In the genomic region with DNA sequence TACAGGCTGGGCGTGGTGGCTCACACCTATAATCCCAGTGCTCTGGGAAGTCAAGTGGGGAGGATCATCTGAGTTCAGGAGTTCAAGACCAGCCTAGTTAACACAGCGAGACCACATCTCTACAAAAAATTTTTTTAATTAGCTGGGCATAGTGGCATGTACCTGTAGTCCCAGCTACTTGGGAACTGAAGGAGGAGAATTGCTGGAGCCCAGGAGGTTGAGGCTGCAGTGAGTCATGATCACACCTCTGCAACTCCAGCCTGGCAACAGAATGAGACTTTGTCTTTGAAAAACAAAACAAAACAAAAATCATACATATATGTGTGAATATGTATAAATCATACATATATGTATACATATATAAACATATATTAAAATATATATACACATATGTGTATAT, we compare ENCODE assay signal across 23 cellular contexts. TPM values are rescaled to one million over a fixed set of nuclear protein-coding genes. Genes with fewer than 3 reads are reported as not detected.
DNase-seq lines count a peak whose midpoint lies in the region; ATAC-seq and TF ChIP-seq lines count a peak whose summit lies in the region.
"Had no signal": no experiment of that assay in that cellular context is flagged by ENCODE, and none has a peak within 500 bp of the region (broad histone marks: within the 10 kb centered on the region; RNA-seq: fewer than 3 reads in every experiment).

No MANE protein-coding gene starts in this region.

- H3K36me3 Mint-ChIP-seq in activated T-cell treated with anti-CD3 and anti-CD28 coated beads, Interleukin-2, amount 50 U/mL, for 24 hours (ENCODE audit: low read depth) = no peaks in the 10 kb centered on the region
- H3K36me3 Mint-ChIP-seq: CD14-positive monocyte; CD8-positive, alpha-beta memory T cell had no signal

- H3K4me3 Mint-ChIP-seq in activated T-cell treated with anti-CD3 and anti-CD28 coated beads, Interleukin-2, amount 50 U/mL, for 24 hours = no peak overlapping the region
- H3K4me3 Mint-ChIP-seq: CD14-positive monocyte; CD8-positive, alpha-beta memory T cell had no signal

- H3K79me2 ChIP-seq in mammary epithelial cell (ENCODE audit: insufficient read depth, low read length) = no peaks in the 10 kb centered on the region
- no peaks in the 10 kb centered on the region for H3K79me2 ChIP-seq in osteoblast (ENCODE audit: insufficient read depth, low read length)

- CTCF ChIA-PET in mammary epithelial cell (lab: Charles Lee; ENCODE audit: low non-redundant PET) = interaction anchor here (0.5 kb wide), 1 partner anchor 25 kb away, joined by 3 read pairs; no protein-coding TSS in a partner anchor

- no peak overlapping the region for H3K4me3 ChIP-seq in mammary epithelial cell (replicated peaks in 1 of 3; ENCODE audit: insufficient read depth in 1 of 3, low read depth in 2 of 3, low read length in 3 of 3)
- no peak overlapping the region for H3K4me3 ChIP-seq in osteoblast (ENCODE audit: insufficient read depth, low read length)

- dilution Hi-C loops in mammary epithelial cell (cut with HindIII; ENCODE audit: low sequenced_read_pairs) = no loop called here

- intact Hi-C loops in mammary epithelial cell (cut with micrococcal nuclease) = no loop called here

- no peak overlapping the region for H2AFZ ChIP-seq in mammary epithelial cell (ENCODE audit: low read depth, low read length)
- no peak overlapping the region for H2AFZ ChIP-seq in osteoblast (ENCODE audit: low read length)

- TF ChIP-seq CTCF in mammary epithelial cell (conservative IDR thresholded peaks at IDR 0.05 in 1 of 2, IDR thresholded peaks at IDR 0.05 in 1 of 2; ENCODE audit: extremely low read depth in 1 of 2, insufficient read depth in 1 of 2, low read depth in 1 of 2, low read length in 2 of 2) = no peak
- TF ChIP-seq CTCF in foreskin keratinocyte (conservative IDR thresholded peaks at IDR 0.05) = no peak
- TF ChIP-seq CTCF in osteoblast (IDR thresholded peaks at IDR 0.05; ENCODE audit: extremely low read depth, low read depth, low read length) = no peak

- H3K36me3 ChIP-seq in mammary epithelial cell (ENCODE audit: insufficient read depth, low read length) (no peaks in the 10 kb centered on the region), osteoblast (ENCODE audit: insufficient read depth, low read length) (no peaks in the 10 kb centered on the region)
- H3K36me3 ChIP-seq: BE2C had no signal

- H3K27me3 Mint-ChIP-seq in activated T-cell treated with anti-CD3 and anti-CD28 coated beads, Interleukin-2, amount 50 U/mL, for 24 hours = peaks cover 26% of the 10 kb centered on the region

- H3K4me2 ChIP-seq in mammary epithelial cell (ENCODE audit: insufficient read depth, low read depth, low read length) = no peak overlapping the region
- H3K4me2 ChIP-seq in osteoblast (ENCODE audit: insufficient read depth, low read length) = no peak overlapping the region
- H3K4me2 ChIP-seq: SK-N-SH had no signal

- H3K4me1 ChIP-seq in mammary epithelial cell (ENCODE audit: insufficient read depth, low read length) = no peaks in the 10 kb centered on the region
- H3K4me1 ChIP-seq in foreskin keratinocyte = no peaks in the 10 kb centered on the region
- H3K4me1 ChIP-seq in osteoblast (ENCODE audit: insufficient read depth, low read length) = peaks cover 12% of the 10 kb centered on the region
- H3K4me1 ChIP-seq: BE2C had no signal

- no peak overlapping the region for H3K27ac Mint-ChIP-seq in activated T-cell treated with anti-CD3 and anti-CD28 coated beads, Interleukin-2, amount 50 U/mL, for 24 hours
- H3K27ac Mint-ChIP-seq: CD8-positive, alpha-beta memory T cell had no signal

- WGBS in mammary epithelial cell (ENCODE audit: low coverage, missing lambda C conversion rate) = 100% methylated on average over 2 of the region's 2 CpGs

- peak; percentile 62 for ATAC-seq in foreskin keratinocyte

- no peak overlapping the region for H3K9ac ChIP-seq in mammary epithelial cell (ENCODE audit: insufficient read depth, low read length)
- H3K9ac ChIP-seq: SK-N-SH had no signal

- in situ Hi-C loops in mammary epithelial cell (cut with MboI; ENCODE audit: low sequenced_read_pairs in 2 of 2) = no loop called here

- H3K9me3 ChIP-seq in mammary epithelial cell (replicated peaks; ENCODE audit: insufficient read depth, low read length) = no peaks in the 10 kb centered on the region
- H3K9me3 ChIP-seq in osteoblast (ENCODE audit: low read depth, low read length) = no peaks in the 10 kb centered on the region
- H3K9me3 ChIP-seq: BE2C, SK-N-SH had no signal

- H3K9me3 Mint-ChIP-seq in activated T-cell treated with anti-CD3 and anti-CD28 coated beads, Interleukin-2, amount 50 U/mL, for 24 hours = no peaks in the 10 kb centered on the region
- H3K9me3 Mint-ChIP-seq: CD8-positive, alpha-beta memory T cell had no signal

- H4K20me1 ChIP-seq in mammary epithelial cell (ENCODE audit: insufficient read depth, low read length) (no peaks in the 10 kb centered on the region), osteoblast (ENCODE audit: insufficient read depth, low read length) (no peaks in the 10 kb centered on the region)

- H3K27ac ChIP-seq in mammary epithelial cell (ENCODE audit: insufficient read depth, low read depth, low read length) (no peak overlapping the region), foreskin keratinocyte (no peak overlapping the region), osteoblast (ENCODE audit: low read depth, low read length) (no peak overlapping the region)
- H3K27ac ChIP-seq: 22Rv1 had no signal

- DNase-seq in DMS53 (lab: John Stamatoyannopoulos, UW) (peak; percentile 16), DMS53 treated with DMSO at 0.1 percent for 48 hours (lab: John Stamatoyannopoulos, UW; ENCODE audit: unreplicated experiment) (no peak), mammary epithelial cell (peak; percentile 57), foreskin keratinocyte (peak in 1 of 2 donors; percentile 46), renal cortical epithelial cell (ENCODE audit: low read depth) (peak; percentile 49), AG20443 (ENCODE audit: low spot score) (no peak), osteoblast (ENCODE audit: insufficient read length, low spot score, missing footprints) (no peak)
- no peak for DNase-seq in activated T-cell treated with anti-CD3 and anti-CD28 coated beads, Interleukin-2, amount 50 U/mL, for 24 hours
- DNase-seq: BE2C; CD8-positive, alpha-beta memory T cell; HCEC 1CT; IMR-90; KG1; NCI-H1048; NCI-H1417; NCI-H1694; NCI-H2029 treated with DMSO at 0.1 percent for 48 hours; NCI-H69; SK-N-SH had no signal

- no TSS peak for BruUV-seq in mammary epithelial cell (replicated peaks; lab: Mats Ljungman, UMichigan)

- H3K4me1 Mint-ChIP-seq in activated T-cell treated with anti-CD3 and anti-CD28 coated beads, Interleukin-2, amount 50 U/mL, for 24 hours (ENCODE audit: low read depth) = no peaks in the 10 kb centered on the region
- H3K4me1 Mint-ChIP-seq: CD14-positive monocyte; CD8-positive, alpha-beta memory T cell had no signal

- H3K27me3 ChIP-seq in mammary epithelial cell (ENCODE audit: insufficient read depth, low read length) = no peaks in the 10 kb centered on the region
- peaks cover 12% of the 10 kb centered on the region for H3K27me3 ChIP-seq in foreskin keratinocyte
- peaks cover 3% of the 10 kb centered on the region for H3K27me3 ChIP-seq in osteoblast (ENCODE audit: insufficient read depth, low read length)
- H3K27me3 ChIP-seq: BE2C had no signal

RNA-seq across cellular contexts. Expression of a gene that starts 54.1 kb away (rescaled TPM):
- total RNA-seq in mammary epithelial cell = under 1 TPM in 1 of 2 donors, not detected in 1; under 0.01 TPM
- 0.02 TPM for polyA plus RNA-seq in mammary epithelial cell
- polyA minus RNA-seq in mammary epithelial cell = not detected
- not detected in 2 replicates for total RNA-seq in foreskin keratinocyte
- polyA plus RNA-seq in foreskin keratinocyte = 0.03 TPM in 1 of 2 replicates, not detected in the other
- total RNA-seq in renal cortical epithelial cell = 0.17 and 0.60 TPM in 2 replicates
- total RNA-seq in osteoblast = under 0.01 TPM in 1 of 2 replicates, not detected in the other
- total RNA-seq: CD8-positive, alpha-beta memory T cell; Daoy; NCI-H460 had no signal
- polyA plus RNA-seq: CD14-positive monocyte had no signal

Comparison
In these comparisons a context has a peak if more than half of its experiments do, and no peak if none do; other contexts are left out.
1. DNase-seq: peak in DMS53 (single experiment), mammary epithelial cell (single experiment) and renal cortical epithelial cell (single experiment); none in DMS53 treated with DMSO at 0.1 percent for 48 hours (single experiment), AG20443 (single experiment), activated T-cell treated with anti-CD3 and anti-CD28 coated beads, Interleukin-2, amount 50 U/mL, for 24 hours (single experiment) and osteoblast (single experiment).